In the genomic region with DNA sequence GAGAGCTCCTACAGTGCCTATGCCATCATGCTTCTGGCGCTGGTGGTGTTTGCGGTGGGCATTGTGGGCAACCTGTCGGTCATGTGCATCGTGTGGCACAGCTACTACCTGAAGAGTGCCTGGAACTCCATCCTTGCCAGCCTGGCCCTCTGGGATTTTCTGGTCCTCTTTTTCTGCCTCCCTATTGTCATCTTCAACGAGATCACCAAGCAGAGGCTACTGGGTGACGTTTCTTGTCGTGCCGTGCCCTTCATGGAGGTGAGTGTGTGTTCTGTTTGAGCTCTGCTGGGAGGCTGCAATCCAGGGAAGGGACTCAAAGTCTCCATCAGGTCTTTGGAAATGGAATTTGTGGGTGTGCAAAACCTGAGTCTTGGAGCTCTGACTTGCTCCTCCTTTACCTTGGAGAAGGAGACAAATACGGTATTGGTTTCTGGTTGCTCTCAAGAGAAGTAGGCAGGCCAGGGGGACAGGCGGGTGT, we compare ENCODE assay signal across 22 cellular contexts. TPM values are rescaled to one million over a fixed set of nuclear protein-coding genes. Genes with fewer than 3 reads are reported as not detected.
"Had no signal": no experiment of that assay in that cellular context is flagged by ENCODE, and none has a peak within 500 bp of the region (broad histone marks: within the 10 kb centered on the region; RNA-seq: fewer than 3 reads in every experiment).

No MANE protein-coding gene starts in this region.

- H3K4me3 ChIP-seq: adrenal gland, Peyer's patch, SJCRH30 had no signal

- H3K4me2 ChIP-seq: SK-N-SH had no signal

- H3K4me1 ChIP-seq: adrenal gland, Peyer's patch, SJCRH30 had no signal

- H3K27ac ChIP-seq: adrenal gland, Peyer's patch, RWPE1, SJCRH30 had no signal

- ATAC-seq: activated CD4-positive, CD25-positive, alpha-beta regulatory T cell treated with anti-CD3 and anti-CD28 coated beads, Interleukin-2, amount 50 U/mL, for 24 hours; activated CD8-positive, alpha-beta T cell treated with anti-CD3 and anti-CD28 coated beads for 36 hours had no signal

- DNase-seq: activated CD4-positive, alpha-beta T cell treated with anti-CD3 and anti-CD28 coated beads for 4 hours; activated CD8-positive, alpha-beta memory T cell treated with anti-CD3 and anti-CD28 coated beads, Interleukin-2, amount 50 U/mL, for 48 hours; activated CD8-positive, alpha-beta T cell treated with anti-CD3 and anti-CD28 coated beads for 36 hours; activated naive CD4-positive, alpha-beta T cell treated with anti-CD3 and anti-CD28 coated beads, Interleukin-2, amount 50 U/mL, for 16 hours; activated naive CD8-positive, alpha-beta T cell treated with anti-CD3 and anti-CD28 coated beads, Interleukin-2, amount 10 ng/mL, durations not matched to agents 7 days and 5 days; activated T-cell treated with anti-CD3 and anti-CD28 coated beads, Interleukin-2, amount 50 U/mL, for 1 hour; Kasumi-1; KBM-7; NCI-H1105 treated with DMSO at 0.1 percent for 48 hours; NCI-H1436 treated with DMSO at 0.1 percent for 48 hours; NCI-H187; NK-92 treated with Interleukin-12 subunit alpha and Interleukin-12 subunit beta, amount 100 ng/mL, for 24 hours; Peyer's patch; T-helper 1 cell had no signal

- H3K4me3 Mint-ChIP-seq: activated CD8-positive, alpha-beta T cell treated with anti-CD3 and anti-CD28 coated beads for 36 hours; activated naive CD8-positive, alpha-beta T cell treated with anti-CD3 and anti-CD28 coated beads, Interleukin-2, amount 10 ng/mL, durations not matched to agents 7 days and 5 days had no signal

- H3K9me2 ChIP-seq: SK-N-SH had no signal

- H3K36me3 Mint-ChIP-seq: activated naive CD8-positive, alpha-beta T cell treated with anti-CD3 and anti-CD28 coated beads, Interleukin-2, amount 10 ng/mL, durations not matched to agents 7 days and 5 days had no signal

- H3K27ac Mint-ChIP-seq: activated CD8-positive, alpha-beta T cell treated with anti-CD3 and anti-CD28 coated beads for 36 hours; activated naive CD8-positive, alpha-beta T cell treated with anti-CD3 and anti-CD28 coated beads, Interleukin-2, amount 10 ng/mL, durations not matched to agents 7 days and 5 days had no signal

- H3K9me3 Mint-ChIP-seq: activated CD8-positive, alpha-beta T cell treated with anti-CD3 and anti-CD28 coated beads for 36 hours; activated naive CD8-positive, alpha-beta T cell treated with anti-CD3 and anti-CD28 coated beads, Interleukin-2, amount 10 ng/mL, durations not matched to agents 7 days and 5 days had no signal

- H3K36me3 ChIP-seq: adrenal gland, Peyer's patch, SJCRH30 had no signal

- H3K27me3 ChIP-seq: adrenal gland, Peyer's patch had no signal

- H3K4me1 Mint-ChIP-seq: activated naive CD8-positive, alpha-beta T cell treated with anti-CD3 and anti-CD28 coated beads, Interleukin-2, amount 10 ng/mL, durations not matched to agents 7 days and 5 days had no signal

RNA-seq across cellular contexts. Expression of a gene that starts 0.7 kb away (rescaled TPM):
- total RNA-seq: activated CD8-positive, alpha-beta T cell treated with anti-CD3 and anti-CD28 coated beads for 36 hours; activated naive CD8-positive, alpha-beta T cell treated with anti-CD3 and anti-CD28 coated beads, Interleukin-2, amount 10 ng/mL, durations not matched to agents 7 days and 5 days; bronchial epithelial cell; T-helper 2 cell treated with Interferon-gamma antibody and Interleukin-4, amounts not matched to agents 100 ng/mL and 5 ng/mL, for 36 hours had no signal
- polyA plus RNA-seq: aorta, SK-N-SH had no signal

RNA-seq across cellular contexts. Expression of a gene that starts 37.0 kb away (rescaled TPM):
- total RNA-seq: bronchial epithelial cell had no signal
- polyA plus RNA-seq: SK-N-SH had no signal
